In the genomic region with DNA sequence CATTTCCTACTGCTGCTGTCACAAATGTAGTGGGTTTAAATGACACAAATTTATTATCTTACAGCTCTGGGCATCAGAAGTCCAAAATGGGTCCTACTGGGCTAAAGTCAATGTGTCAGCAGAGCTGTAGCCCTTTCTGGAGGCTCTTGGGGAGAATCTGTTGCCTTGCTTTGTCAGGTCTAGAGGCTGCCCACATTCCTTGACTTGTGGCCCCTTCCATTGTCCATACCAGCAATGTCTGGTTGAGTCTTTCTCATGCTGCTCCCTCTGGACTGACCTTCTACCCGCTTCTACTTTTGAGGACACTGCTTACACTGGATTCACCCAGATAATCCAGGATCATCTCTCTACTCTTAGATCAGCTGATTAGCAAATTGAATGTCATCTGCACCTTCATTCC, we compare ENCODE assay signal across 15 cellular contexts. TPM values are rescaled to one million over a fixed set of nuclear protein-coding genes. Genes with fewer than 3 reads are reported as not detected.
DNase-seq lines count a peak whose midpoint lies in the region; ATAC-seq and TF ChIP-seq lines count a peak whose summit lies in the region.
"Had no signal": no experiment of that assay in that cellular context is flagged by ENCODE, and none has a peak within 500 bp of the region (broad histone marks: within the 10 kb centered on the region; RNA-seq: fewer than 3 reads in every experiment).

No MANE protein-coding gene starts in this region.

- peaks cover 11% of the 10 kb centered on the region for H3K4me1 Mint-ChIP-seq in CD4-positive, alpha-beta T cell (ENCODE audit: low read depth)
- H3K4me1 Mint-ChIP-seq in stimulated activated memory B cell treated with anti-CD40 and anti-IgM and Interleukin-4, amounts not matched to agents 10 μg/mL and 1 μg/mL and 100 μg/mL, for 72 hours: peaks cover 43% of the 10 kb centered on the region

- no peak for TF ChIP-seq EP300 in esophagus muscularis mucosa (IDR thresholded peaks at IDR 0.05)

- CTCF ChIA-PET in CD4-positive, alpha-beta T cell (lab: Charles Lee): interaction anchor here (0.6 kb wide), 1 partner anchor 1434 kb away, joined by 3 read pairs; no protein-coding TSS in a partner anchor
- CTCF ChIA-PET in HEK293 (lab: Yijun Ruan, JAX): interaction anchor here (0.8 to 2.1 kb wide), 2 partner anchors 15 to 292 kb away, joined by 4 to 9 read pairs; no protein-coding TSS in a partner anchor

- no peak for ATAC-seq in CD4-positive, alpha-beta T cell (ENCODE audit: poor library complexity)
- no peak for ATAC-seq in stimulated activated memory B cell treated with anti-CD40 and anti-IgM and Interleukin-4, amounts not matched to agents 10 μg/mL and 1 μg/mL and 100 μg/mL, for 72 hours
- no peak for ATAC-seq in GM21367 (IDR thresholded peaks at IDR 0.05; ENCODE audit: unreplicated experiment)
- no peak for ATAC-seq in GM21619 (IDR thresholded peaks at IDR 0.05; ENCODE audit: unreplicated experiment)
- ATAC-seq: A549, K562 had no signal

- H3K4me3 ChIP-seq in HEK293 (ENCODE audit: low read depth, low read length): no peak overlapping the region
- H3K4me3 ChIP-seq in esophagus muscularis mucosa: no peak overlapping the region
- H3K4me3 ChIP-seq: A549, BLaER1, K562 had no signal

- POLR2A ChIA-PET in CD4-positive, alpha-beta T cell (lab: Charles Lee): no interaction called here
- POLR2A ChIA-PET in HEK293 (lab: Yijun Ruan, JAX): no interaction called here

- TF ChIP-seq CTCF in CD4-positive, alpha-beta T cell (IDR thresholded peaks at IDR 0.05): no peak
- TF ChIP-seq CTCF in HEK293 (tag by site-specific recombination; IDR thresholded peaks at IDR 0.05) (no peak), esophagus muscularis mucosa (IDR thresholded peaks at IDR 0.05) (no peak)

- no peak overlapping the region for H3K27ac Mint-ChIP-seq in CD4-positive, alpha-beta T cell
- peak overlapping the region; percentile 57 for H3K27ac Mint-ChIP-seq in stimulated activated memory B cell treated with anti-CD40 and anti-IgM and Interleukin-4, amounts not matched to agents 10 μg/mL and 1 μg/mL and 100 μg/mL, for 72 hours
- H3K27ac Mint-ChIP-seq: H9 had no signal

- DNase-seq in CD4-positive, alpha-beta T cell: no peak
- DNase-seq in esophagus muscularis mucosa (ENCODE audit: extremely low spot score) (peak; percentile 78), Kasumi-1 (lab: John Stamatoyannopoulos, UW) (no peak)
- DNase-seq: Calu3, DMS 273 treated with DMSO at 0.1 percent for 48 hours, GOT3, H9 had no signal

- H3K9me3 Mint-ChIP-seq in CD4-positive, alpha-beta T cell: no peaks in the 10 kb centered on the region
- H3K9me3 Mint-ChIP-seq in stimulated activated memory B cell treated with anti-CD40 and anti-IgM and Interleukin-4, amounts not matched to agents 10 μg/mL and 1 μg/mL and 100 μg/mL, for 72 hours: no peaks in the 10 kb centered on the region

- WGBS in esophagus muscularis mucosa: 100% methylated on average over 1 of the region's 1 CpG

- H3K4me3 Mint-ChIP-seq in CD4-positive, alpha-beta T cell: peak overlapping the region; percentile 22
- no peak overlapping the region for H3K4me3 Mint-ChIP-seq in stimulated activated memory B cell treated with anti-CD40 and anti-IgM and Interleukin-4, amounts not matched to agents 10 μg/mL and 1 μg/mL and 100 μg/mL, for 72 hours
- H3K4me3 Mint-ChIP-seq: H9 had no signal

- H3K36me3 Mint-ChIP-seq in CD4-positive, alpha-beta T cell (ENCODE audit: low read depth): no peaks in the 10 kb centered on the region
- peaks cover 10% of the 10 kb centered on the region for H3K36me3 Mint-ChIP-seq in stimulated activated memory B cell treated with anti-CD40 and anti-IgM and Interleukin-4, amounts not matched to agents 10 μg/mL and 1 μg/mL and 100 μg/mL, for 72 hours

- H3K27me3 Mint-ChIP-seq in CD4-positive, alpha-beta T cell: no peaks in the 10 kb centered on the region
- H3K27me3 Mint-ChIP-seq in stimulated activated memory B cell treated with anti-CD40 and anti-IgM and Interleukin-4, amounts not matched to agents 10 μg/mL and 1 μg/mL and 100 μg/mL, for 72 hours: no peaks in the 10 kb centered on the region

- H3K27ac ChIP-seq in CD4-positive, alpha-beta T cell (ENCODE audit: low read depth, low read length): no peak overlapping the region
- H3K27ac ChIP-seq in HEK293 (ENCODE audit: extremely low read depth, low read depth, low read length): no peak overlapping the region
- peak overlapping the region in 1 of 4 donors; percentile 4 for H3K27ac ChIP-seq in esophagus muscularis mucosa (replicated peaks in 1 of 4)
- H3K27ac ChIP-seq: A549, BLaER1, HL-60 had no signal

- no peaks in the 10 kb centered on the region for H3K4me1 ChIP-seq in HEK293 (ENCODE audit: control insufficient read depth, insufficient read depth, low read length)
- H3K4me1 ChIP-seq in esophagus muscularis mucosa: peaks cover 6 to 52% (median 45%) of the 10 kb centered on the region in 4 donors

- H3K27me3 ChIP-seq in CD4-positive, alpha-beta T cell (ENCODE audit: control insufficient read depth, insufficient read depth, low read length): no peaks in the 10 kb centered on the region
- no peaks in the 10 kb centered on the region for H3K27me3 ChIP-seq in esophagus muscularis mucosa

- intact Hi-C loops in CD4-positive, alpha-beta T cell (cut with DNase I, micrococcal nuclease): no loop called here
- intact Hi-C loops in esophagus muscularis mucosa (cut with DNase I): no loop called here

- TF ChIP-seq POLR2A in esophagus muscularis mucosa (IDR thresholded peaks at IDR 0.05; ENCODE audit: low read depth): no peak

- H3K9me3 ChIP-seq in CD4-positive, alpha-beta T cell (ENCODE audit: control insufficient read depth, low read length): no peaks in the 10 kb centered on the region
- H3K9me3 ChIP-seq in HEK293 (ENCODE audit: control insufficient read depth, insufficient read depth, low read depth, low read length) (no peaks in the 10 kb centered on the region), esophagus muscularis mucosa (no peaks in the 10 kb centered on the region)
- H3K9me3 ChIP-seq: A549, BLaER1 had no signal

- peaks cover 0 to 9% of the 10 kb centered on the region in 2 experiments; a peak in 1 of 3 replicates for H3K36me3 ChIP-seq in HEK293 (ENCODE audit: control insufficient read depth in 2 of 2, insufficient read depth in 1 of 2, low read length in 2 of 2)
- no peaks in the 10 kb centered on the region for H3K36me3 ChIP-seq in esophagus muscularis mucosa
- H3K36me3 ChIP-seq: BLaER1 had no signal

TF ChIP-seq in HEK293, 187 proteins besides CTCF, POLR2A, EP300 and RAD21:
- no peak for TF ChIP-seq ZBTB7A (tag by site-specific recombination; IDR thresholded peaks at IDR 0.05; ENCODE audit: low read depth)
- no peak for TF ChIP-seq ZNF324 (tag by site-specific recombination; IDR thresholded peaks at IDR 0.05)
- peak; percentile 39 for TF ChIP-seq SETDB1 (IDR thresholded peaks at IDR 0.05; ENCODE audit: insufficient read length, low read length)
- no peak for TF ChIP-seq ZNF311 (tag by site-specific recombination; IDR thresholded peaks at IDR 0.05; ENCODE audit: borderline replicate concordance)
- TF ChIP-seq GLIS2 (tag by site-specific recombination; IDR thresholded peaks at IDR 0.05): no peak

RNA-seq across cellular contexts. Expression of gene IL12A, which starts 3.0 kb away (rescaled TPM):
- total RNA-seq in CD4-positive, alpha-beta T cell: 1 to 10 TPM in 1 of 2 experiments, under 1 TPM in 1; 0.93 to 1.0 TPM
- total RNA-seq in esophagus muscularis mucosa: 1 to 10 TPM in 2 of 4 donors, under 1 TPM in 2; 0.42 to 2.4 (median 0.99) TPM
- total RNA-seq: K562 had no signal
